Comparison of ENCODE assay signal across 1 cellular context in the genomic region with DNA sequence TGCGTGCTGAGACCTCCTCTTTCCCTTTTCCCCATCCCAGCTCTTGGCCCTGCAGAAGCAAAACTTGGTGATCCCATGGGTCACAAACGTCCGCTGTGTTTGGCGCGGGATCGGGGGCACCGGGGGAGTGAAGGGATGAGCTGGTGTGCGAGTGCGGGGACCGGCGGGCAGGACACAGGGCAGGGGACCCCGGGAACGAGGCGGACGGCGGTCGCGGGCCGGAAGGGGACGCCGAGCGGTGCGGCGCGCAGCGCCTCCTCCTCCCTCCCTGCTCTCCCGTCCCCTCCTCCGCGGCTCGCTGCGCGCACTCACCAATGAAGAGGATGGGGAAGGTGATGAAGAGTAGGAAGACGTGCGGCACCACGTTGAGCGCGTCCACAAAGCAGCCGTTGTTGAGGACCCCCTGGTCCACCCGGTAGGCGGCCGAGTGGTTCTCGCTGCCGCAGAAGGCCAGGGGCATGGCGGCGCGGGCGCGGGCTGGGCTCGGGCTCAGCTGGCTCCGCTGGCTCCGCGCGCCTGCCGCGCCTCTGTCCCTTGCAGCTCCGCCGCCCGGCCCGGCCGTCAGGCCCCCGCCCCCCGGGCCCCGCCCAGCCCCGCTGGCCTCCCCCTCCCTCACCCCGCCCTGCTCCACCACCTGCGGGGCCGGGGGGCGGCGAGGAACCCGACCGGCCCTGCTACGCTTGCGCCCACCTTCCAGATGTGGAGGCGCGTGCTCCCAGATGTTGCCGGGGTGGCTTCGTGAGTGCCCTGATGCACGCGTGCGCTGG.
TF ChIP-seq lines count a peak whose summit lies in the region.

ABCC8 (minus strand) TSS at position 529 of the 767 bp plus-strand sequence; CDS start at position 460, 69 bp downstream.

TF ChIP-seq in neural cell, 6 proteins besides CTCF, POLR2A, EP300 and RAD21:
- TF ChIP-seq MXI1 (conservative IDR thresholded peaks at IDR 0.05; ENCODE audit: poor library complexity, severe bottlenecking), result peak; percentile 30
- TF ChIP-seq POLR2AphosphoS5 (IDR thresholded peaks at IDR 0.05), result no peak
